In the genomic region with DNA sequence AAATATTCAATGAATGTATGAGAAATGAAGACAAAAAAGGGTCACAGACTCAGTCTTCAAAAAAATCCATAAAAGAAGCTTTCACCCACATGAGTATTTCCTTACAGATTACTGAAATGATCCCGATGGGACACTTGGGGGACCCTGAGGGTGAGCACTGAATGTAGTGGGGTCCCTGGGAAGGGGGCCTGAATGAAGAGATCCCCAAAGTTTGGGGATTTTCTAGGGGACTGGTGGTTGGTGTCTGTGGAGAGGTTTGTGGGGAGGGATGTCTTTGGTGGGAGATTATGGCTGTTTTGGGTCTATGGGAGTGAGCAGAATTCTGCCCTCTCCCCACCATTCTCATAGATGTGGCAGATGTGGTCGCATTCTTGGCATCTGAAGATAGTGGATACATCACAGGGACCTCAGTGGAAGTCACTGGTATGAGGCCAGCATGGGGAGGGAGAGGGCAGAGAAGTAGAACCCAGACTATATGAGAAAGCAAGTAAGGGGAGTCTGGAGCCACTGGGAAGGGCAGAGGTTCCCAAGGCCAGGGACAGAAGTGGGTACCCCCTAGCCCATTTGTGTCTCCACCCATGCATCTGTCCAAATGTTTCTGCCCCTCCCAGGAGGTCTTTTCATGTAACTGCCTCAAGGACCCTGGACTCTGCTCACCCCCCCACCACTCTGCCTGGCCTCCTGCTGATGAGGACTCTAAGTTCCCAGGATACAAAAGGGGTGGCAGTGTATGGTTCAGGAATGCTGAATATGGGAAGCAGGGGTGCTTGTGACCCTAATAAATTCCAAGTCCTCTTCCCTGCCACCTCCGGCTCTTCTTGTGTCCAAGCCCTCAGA, we compare ENCODE assay signal across 12 cellular contexts. TPM values are rescaled to one million over a fixed set of nuclear protein-coding genes. Genes with fewer than 3 reads are reported as not detected.
DNase-seq lines count a peak whose midpoint lies in the region; ATAC-seq and TF ChIP-seq lines count a peak whose summit lies in the region.
"Had no signal": no experiment of that assay in that cellular context is flagged by ENCODE, and none has a peak within 500 bp of the region (broad histone marks: within the 10 kb centered on the region; RNA-seq: fewer than 3 reads in every experiment).

No MANE protein-coding gene starts in this region.

- H3K36me3 Mint-ChIP-seq in T-cell: peaks cover 33% of the 10 kb centered on the region

- POLR2A ChIA-PET in T-cell (lab: Charles Lee): no interaction called here

- no peaks in the 10 kb centered on the region for H3K9me3 ChIP-seq in upper lobe of left lung
- H3K9me3 ChIP-seq: psoas muscle had no signal

- H3K27ac Mint-ChIP-seq in T-cell: peak overlapping the region; percentile 44 to 83

- 77 to 91% methylated on average over 3 of the region's 3 CpGs for WGBS in upper lobe of left lung, 2 donors

- peaks cover 62 to 64% (median 64%) of the 10 kb centered on the region in 3 donors for H3K4me1 Mint-ChIP-seq in T-cell

- no peak for ATAC-seq in T-cell (replicated peaks in 1 of 4)
- no peak for ATAC-seq in foreskin keratinocyte
- no peak for ATAC-seq in stimulated activated naive CD8-positive, alpha-beta T cell treated with anti-CD3 and anti-CD28 coated beads, Interleukin-15, Interleukin-2, amounts not matched to agents 100 U/mL and 50 U/mL, for 24 hours
- ATAC-seq in upper lobe of left lung (ENCODE audit: low FRiP score in 2 of 2): no peak
- ATAC-seq: psoas muscle had no signal

- no peak for TF ChIP-seq POLR2A in upper lobe of left lung (IDR thresholded peaks at IDR 0.05)

- no peaks in the 10 kb centered on the region for H3K9me3 Mint-ChIP-seq in T-cell

- no peak for TF ChIP-seq EP300 in upper lobe of left lung (IDR thresholded peaks at IDR 0.05)

- H3K27me3 ChIP-seq in foreskin keratinocyte (no peaks in the 10 kb centered on the region), upper lobe of left lung (no peaks in the 10 kb centered on the region)

- CTCF ChIA-PET in T-cell (lab: Charles Lee): no interaction called here

- H3K27me3 Mint-ChIP-seq in T-cell: peaks cover 0 to 5% of the 10 kb centered on the region in 2 donors

- no peak for TF ChIP-seq CTCF in foreskin keratinocyte (conservative IDR thresholded peaks at IDR 0.05)
- no peak for TF ChIP-seq CTCF in upper lobe of left lung (IDR thresholded peaks at IDR 0.05)

- DNase-seq in activated effector memory CD4-positive, alpha-beta T cell treated with anti-CD3 and anti-CD28 coated beads, Interleukin-2, amount 50 U/mL, for 16 hours: peak; percentile 51
- DNase-seq in activated effector memory CD4-positive, alpha-beta T cell treated with Interleukin-2 at 50 U/mL for 16 hours: no peak
- DNase-seq in T-cell (no peak), foreskin keratinocyte (peak in 1 of 2 donors; percentile 11), NCI-H524 (lab: John Stamatoyannopoulos, UW) (no peak), upper lobe of left lung (no peak), NCI-H524 treated with DMSO at 0.1 percent for 48 hours (lab: John Stamatoyannopoulos, UW) (no peak)
- DNase-seq in stimulated activated naive CD8-positive, alpha-beta T cell treated with anti-CD3 and anti-CD28 coated beads, Interleukin-15, Interleukin-2, amounts not matched to agents 100 U/mL and 50 U/mL, for 24 hours: peak; percentile 35
- DNase-seq: effector CD8-positive, alpha-beta T cell; NCI-H1436 treated with DMSO at 0.1 percent for 48 hours; SIG-M5 had no signal

- peak overlapping the region; percentile 81 for H3K27ac ChIP-seq in foreskin keratinocyte
- H3K27ac ChIP-seq in upper lobe of left lung: no peak overlapping the region
- H3K27ac ChIP-seq: psoas muscle had no signal

- peaks cover 9 to 42% (median 28%) of the 10 kb centered on the region in 4 donors for H3K36me3 ChIP-seq in upper lobe of left lung

- H3K4me3 ChIP-seq in upper lobe of left lung: no peak overlapping the region

- peaks cover 22% of the 10 kb centered on the region for H3K4me1 ChIP-seq in foreskin keratinocyte
- peaks cover 44 to 64% (median 47%) of the 10 kb centered on the region in 4 donors for H3K4me1 ChIP-seq in upper lobe of left lung

- peak overlapping the region; percentile 79 to 97 (median 92) for H3K4me3 Mint-ChIP-seq in T-cell

RNA-seq across cellular contexts. Expression of a gene that starts 1.8 kb away (rescaled TPM):
- 10 to 100 TPM; 13.9 to 27.7 (median 24.4) TPM for total RNA-seq in T-cell
- total RNA-seq in foreskin keratinocyte: 16.7 and 18.2 TPM in 2 replicates
- polyA plus RNA-seq in foreskin keratinocyte: 24.1 and 26.2 TPM in 2 replicates
- total RNA-seq in upper lobe of left lung: 10 to 100 TPM in 5 of 6 donors, 1 to 10 TPM in 1; 8.2 to 39.3 (median 28.7) TPM

RNA-seq across cellular contexts. Expression of a gene that starts 2.1 kb away (rescaled TPM):
- total RNA-seq in T-cell: 10 to 100 TPM; 37.7 to 43.8 (median 42.6) TPM
- 35.3 and 37.1 TPM in 2 replicates for total RNA-seq in foreskin keratinocyte
- polyA plus RNA-seq in foreskin keratinocyte: 47.6 and 48.9 TPM in 2 replicates
- 10 to 100 TPM; 17.9 to 50.6 (median 40.4) TPM for total RNA-seq in upper lobe of left lung

RNA-seq across cellular contexts. Expression of a gene that starts 5.6 kb away (rescaled TPM):
- total RNA-seq in T-cell: 10 to 100 TPM; 19.1 to 44.0 (median 41.3) TPM
- 72.4 TPM in 2 replicates for total RNA-seq in foreskin keratinocyte
- 93.2 and 101 TPM in 2 replicates for polyA plus RNA-seq in foreskin keratinocyte
- total RNA-seq in upper lobe of left lung: 100 to 1,000 TPM in 2 of 6 donors, 10 to 100 TPM in 4; 37.7 to 104 (median 86.7) TPM

RNA-seq across cellular contexts. Expression of a gene that starts 5.8 kb away (rescaled TPM):
- total RNA-seq in T-cell (100 to 1,000 TPM in 2 of 5 donors, 10 to 100 TPM in 3; 65.5 to 104 (median 96.4) TPM), foreskin keratinocyte (18.3 and 23.3 TPM in 2 replicates), upper lobe of left lung (10 to 100 TPM; 19.3 to 67.1 (median 48.4) TPM)
- polyA plus RNA-seq in foreskin keratinocyte: 23.4 and 27.8 TPM in 2 replicates

RNA-seq across cellular contexts. Expression of a gene that starts 14.0 kb away (rescaled TPM):
- total RNA-seq in T-cell (1 to 10 TPM; 1.3 to 9.7 (median 2.7) TPM), foreskin keratinocyte (0.07 and 0.18 TPM in 2 replicates), upper lobe of left lung (1 to 10 TPM in 2 of 6 donors, under 1 TPM in 4; 0.20 to 2.1 (median 0.74) TPM)
- 0.13 and 0.16 TPM in 2 replicates for polyA plus RNA-seq in foreskin keratinocyte

Comparison
In these comparisons a context has a peak if more than half of its experiments do, and no peak if none do; other contexts are left out.
1. DNase-seq: peak in activated effector memory CD4-positive, alpha-beta T cell treated with anti-CD3 and anti-CD28 coated beads, Interleukin-2, amount 50 U/mL, for 16 hours (single experiment) and stimulated activated naive CD8-positive, alpha-beta T cell treated with anti-CD3 and anti-CD28 coated beads, Interleukin-15, Interleukin-2, amounts not matched to agents 100 U/mL and 50 U/mL, for 24 hours (single experiment); none in activated effector memory CD4-positive, alpha-beta T cell treated with Interleukin-2 at 50 U/mL for 16 hours (single experiment), T-cell (0 of 34), NCI-H524 (0 of 2), upper lobe of left lung (0 of 2) and NCI-H524 treated with DMSO at 0.1 percent for 48 hours (single experiment).